8 cellular contexts compared by ENCODE assay signal in the genomic region with DNA sequence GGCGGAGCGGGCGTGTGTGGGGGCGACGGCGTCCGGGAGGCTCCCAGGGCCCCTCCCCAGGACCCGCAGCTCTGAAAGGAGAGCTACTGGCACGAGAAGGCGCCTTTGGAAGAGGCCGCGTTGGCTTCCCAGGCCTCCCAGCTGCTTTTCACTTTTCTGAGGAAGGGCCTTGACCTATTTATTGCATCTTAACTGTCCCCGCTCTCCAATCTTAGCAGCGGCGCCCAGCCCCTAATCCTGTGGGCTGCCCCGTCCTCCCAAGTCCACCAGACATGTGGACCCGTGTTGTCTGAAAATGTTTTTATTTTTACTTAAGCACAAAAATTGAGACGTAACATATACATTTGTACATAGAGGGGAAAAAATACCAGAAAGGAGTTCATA. TPM values are rescaled to one million over a fixed set of nuclear protein-coding genes. Genes with fewer than 3 reads are reported as not detected.
DNase-seq lines count a peak whose midpoint lies in the region; ATAC-seq and TF ChIP-seq lines count a peak whose summit lies in the region.

No MANE protein-coding gene starts in this region.

- TF ChIP-seq CTCF in C4-2B (conservative IDR thresholded peaks at IDR 0.05) (no peak), OCI-LY7 (conservative IDR thresholded peaks at IDR 0.05; ENCODE audit: low read length) (0 out of 2 replicates have a peak, but pooled peaks have one; percentile 55)

- H3K23ac ChIP-seq in neuronal stem cell (ENCODE audit: low read depth, low read length, poor library complexity), result peak overlapping the region; percentile 94

- H2AFZ ChIP-seq in OCI-LY7 (ENCODE audit: low read length), result peak overlapping the region; percentile 58
- H2AFZ ChIP-seq in neuronal stem cell (ENCODE audit: low read length), result peak overlapping the region; percentile 97

- TSS peak; percentile 94 for BruUV-seq in OCI-LY7 (replicated peaks; lab: Mats Ljungman, UMichigan)

- no peaks in the 10 kb centered on the region for H3K79me2 ChIP-seq in OCI-LY7 (ENCODE audit: insufficient read depth, low read depth, low read length)

- no peak overlapping the region for H2AK5ac ChIP-seq in neuronal stem cell (ENCODE audit: low read depth, low read length)

- no peak overlapping the region for H3K14ac ChIP-seq in neuronal stem cell (ENCODE audit: low read length)

- H4K20me1 ChIP-seq in OCI-LY7 (ENCODE audit: insufficient read depth, low read length), result no peaks in the 10 kb centered on the region

- peaks cover 16% of the 10 kb centered on the region for H3K36me3 ChIP-seq in OCI-LY7 (ENCODE audit: insufficient read depth, low read length)
- no peaks in the 10 kb centered on the region for H3K36me3 ChIP-seq in endocrine pancreas (ENCODE audit: control insufficient read depth, insufficient read depth, low read length)
- peaks cover 11 to 70% of the 10 kb centered on the region in 2 donors for H3K36me3 ChIP-seq in neuronal stem cell (replicated peaks in 1 of 2; ENCODE audit: control insufficient read depth in 2 of 2, insufficient read depth in 2 of 2, low read length in 2 of 2)

- peak overlapping the region; percentile 95 for H3K18ac ChIP-seq in neuronal stem cell (ENCODE audit: low read length)

- H3K9me2 ChIP-seq in OCI-LY7 (ENCODE audit: insufficient read depth, low read length), result no peaks in the 10 kb centered on the region

- ATAC-seq in HG02938 (IDR thresholded peaks at IDR 0.05; ENCODE audit: unreplicated experiment), result no peak
- ATAC-seq in sciatic nerve, result no peak

- H3K27me3 ChIP-seq in endocrine pancreas (ENCODE audit: control insufficient read depth, insufficient read depth, low read length), result no peaks in the 10 kb centered on the region
- H3K27me3 ChIP-seq in neuronal stem cell (ENCODE audit: control insufficient read depth in 3 of 3, insufficient read depth in 3 of 3, low read depth in 1 of 3, low read length in 3 of 3), result no peaks in the 10 kb centered on the region

- POLR2A ChIA-PET in OCI-LY7 (lab: Charles Lee), result interaction anchor here (0.6 to 1.3 kb wide), 3 partner anchors 15 to 72 kb away, joined by 3 to 5 read pairs (median 3); no protein-coding TSS in a partner anchor

- H3K9ac ChIP-seq in endocrine pancreas (ENCODE audit: control insufficient read depth, insufficient read depth, low read length) (peak overlapping the region; percentile 73), neuronal stem cell (ENCODE audit: low read depth, low read length, poor library complexity) (peak overlapping the region; percentile 82)

- no peak overlapping the region for H4K8ac ChIP-seq in neuronal stem cell (ENCODE audit: low read depth, low read length)

- peaks cover 3% of the 10 kb centered on the region for H3K79me1 ChIP-seq in neuronal stem cell (ENCODE audit: low read depth, low read length)

- H4K91ac ChIP-seq in neuronal stem cell (ENCODE audit: low read depth, low read length, poor library complexity), result no peak overlapping the region

- H3K4ac ChIP-seq in neuronal stem cell (ENCODE audit: low read length), result no peak overlapping the region

- H2BK5ac ChIP-seq in neuronal stem cell (ENCODE audit: low read length), result no peak overlapping the region

- H2BK15ac ChIP-seq in neuronal stem cell (ENCODE audit: low read length), result no peak overlapping the region

- CTCF ChIA-PET in OCI-LY7 (lab: Charles Lee; ENCODE audit: unreplicated experiment), result interaction anchor here (0.5 to 1.7 kb wide), 4 partner anchors 13 to 58 kb away, joined by 3 to 4 read pairs (median 4); no protein-coding TSS in a partner anchor

- H3K27ac ChIP-seq in C4-2B (peak overlapping the region; percentile 97), OCI-LY7 (ENCODE audit: low read depth, low read length, poor library complexity, severe bottlenecking) (peak overlapping the region; percentile 47), neuronal stem cell (replicated peaks; ENCODE audit: low read length) (peak overlapping the region; percentile 23)

- no peak overlapping the region for H2BK12ac ChIP-seq in neuronal stem cell (ENCODE audit: low read length)

- H3K4me2 ChIP-seq in OCI-LY7 (ENCODE audit: low read length) (peak overlapping the region; percentile 66), neuronal stem cell (ENCODE audit: insufficient read depth, low read length, poor library complexity, severe bottlenecking) (peak overlapping the region; percentile 78)

- H3K9me3 ChIP-seq in OCI-LY7 (ENCODE audit: low read length), result no peaks in the 10 kb centered on the region
- H3K9me3 ChIP-seq in endocrine pancreas (ENCODE audit: control insufficient read depth, low read length), result no peaks in the 10 kb centered on the region
- H3K9me3 ChIP-seq in neuronal stem cell (replicated peaks in 1 of 2; ENCODE audit: control insufficient read depth in 2 of 2, insufficient read depth in 1 of 2, low read depth in 1 of 2, low read length in 2 of 2), result no peaks in the 10 kb centered on the region

- H2BK120ac ChIP-seq in neuronal stem cell (ENCODE audit: low read depth, low read length), result no peak overlapping the region

- WGBS in neuronal stem cell (ENCODE audit: extremely low coverage in 2 of 2, insufficient read length in 2 of 2, insufficient replicate concordance in 1 of 2), 2 donors, result no CpG with 5 or more reads among the region's 18 CpGs

- no peak for DNase-seq in OCI-LY7 (ENCODE audit: low spot score)
- DNase-seq in neuronal stem cell (ENCODE audit: low spot score), result no peak
- no peak for DNase-seq in mesenteric fat pad (ENCODE audit: low spot score)
- no peak for DNase-seq in putamen (ENCODE audit: low spot score)
- DNase-seq in sciatic nerve (ENCODE audit: low spot score), result no peak

- intact Hi-C loops in OCI-LY7 (cut with micrococcal nuclease; ENCODE audit: unreplicated experiment), result loop anchor here (1.0 to 2.0 kb wide), 2 partner anchors 58 to 73 kb away; no protein-coding TSS in a partner anchor
- intact Hi-C loops in sciatic nerve (cut with DNase I), result loop anchor here (10.0 kb wide), 1 partner anchor 69 kb away; no protein-coding TSS in a partner anchor

- peaks cover 35% of the 10 kb centered on the region for H3K4me1 ChIP-seq in OCI-LY7 (ENCODE audit: insufficient read depth, low read length, poor library complexity, severe bottlenecking)
- no peaks in the 10 kb centered on the region for H3K4me1 ChIP-seq in endocrine pancreas (ENCODE audit: control insufficient read depth, insufficient read depth, low read length)
- H3K4me1 ChIP-seq in neuronal stem cell (ENCODE audit: control insufficient read depth in 2 of 2, insufficient read depth in 1 of 2, low read depth in 1 of 2, low read length in 2 of 2), result peaks cover 6 to 12% of the 10 kb centered on the region in 2 donors

- H3K4me3 ChIP-seq in OCI-LY7 (ENCODE audit: low read depth, low read length, poor library complexity, severe bottlenecking) (peak overlapping the region; percentile 73), endocrine pancreas (ENCODE audit: control insufficient read depth, insufficient read depth, low read length) (no peak overlapping the region), neuronal stem cell (ENCODE audit: low read length in 2 of 2) (peak overlapping the region; percentile 78 to 90)

RNA-seq across cellular contexts. Expression of gene ULK3, which starts 0.5 kb away (rescaled TPM):
- 22.2 and 31.7 TPM in 2 replicates for total RNA-seq in OCI-LY7 (2014; rRNA removed; shearing (Covaris generic))
- total RNA-seq in OCI-LY7 (2022) (30.2 and 46.4 TPM in 2 replicates), mesenteric fat pad (31.5 TPM), sciatic nerve (26.5 TPM)
- 16.2 TPM for polyA plus RNA-seq in neuronal stem cell (2013, experiment 1 of 2)
- polyA plus RNA-seq in neuronal stem cell (2013, experiment 2 of 2), result 15.9 TPM

RNA-seq across cellular contexts. Expression of gene CPLX3, which starts 17.0 kb away (rescaled TPM):
- 0.35 and 0.57 TPM in 2 replicates for total RNA-seq in OCI-LY7 (2014; rRNA removed; shearing (Covaris generic))
- 1.5 and 2.1 TPM in 2 replicates for total RNA-seq in OCI-LY7 (2022)
- polyA plus RNA-seq in neuronal stem cell (2013, experiment 1 of 2), result 0.03 TPM
- polyA plus RNA-seq in neuronal stem cell (2013, experiment 2 of 2), result 0.03 TPM
- total RNA-seq in mesenteric fat pad, result not detected
- total RNA-seq in sciatic nerve, result not detected

RNA-seq across cellular contexts. Expression of gene SCAMP2, which starts 29.7 kb away (rescaled TPM):
- 21.3 and 24.6 TPM in 2 replicates for total RNA-seq in OCI-LY7 (2014; rRNA removed; shearing (Covaris generic))
- total RNA-seq in OCI-LY7 (2022) (50.7 and 55.2 TPM in 2 replicates), mesenteric fat pad (108 TPM), sciatic nerve (68.2 TPM)
- 40.9 TPM for polyA plus RNA-seq in neuronal stem cell (2013, experiment 1 of 2)
- 46.5 TPM for polyA plus RNA-seq in neuronal stem cell (2013, experiment 2 of 2)

RNA-seq across cellular contexts. Expression of gene LMAN1L, which starts 30.8 kb away (rescaled TPM):
- 0.09 TPM in 1 of 2 replicates, not detected in the other for total RNA-seq in OCI-LY7 (2014; rRNA removed; shearing (Covaris generic))
- 0.37 and 0.38 TPM in 2 replicates for total RNA-seq in OCI-LY7 (2022)
- not detected for polyA plus RNA-seq in neuronal stem cell (2013, experiment 1 of 2)
- not detected for polyA plus RNA-seq in neuronal stem cell (2013, experiment 2 of 2)
- not detected for total RNA-seq in mesenteric fat pad
- not detected for total RNA-seq in sciatic nerve

RNA-seq across cellular contexts. Expression of gene MPI, which starts 46.4 kb away (rescaled TPM):
- 43.3 and 58.9 TPM in 2 replicates for total RNA-seq in OCI-LY7 (2014; rRNA removed; shearing (Covaris generic))
- 51.3 and 67.2 TPM in 2 replicates for total RNA-seq in OCI-LY7 (2022)
- 30.2 TPM for polyA plus RNA-seq in neuronal stem cell (2013, experiment 1 of 2)
- 33.1 TPM for polyA plus RNA-seq in neuronal stem cell (2013, experiment 2 of 2)
- total RNA-seq in mesenteric fat pad, result 32.2 TPM
- 38.2 TPM for total RNA-seq in sciatic nerve

Comparison
In these comparisons a context has a peak if more than half of its experiments do, and no peak if none do; other contexts are left out.
1. H3K27ac ChIP-seq: peak in every context shown above with its lines; median percentile 97 in C4-2B; 47 in OCI-LY7; 23 in neuronal stem cell.